31 cellular contexts compared by ENCODE assay signal in genomic region chr4:107541511-107541910, GRCh38.
"Had no signal": no experiment of that assay in that cellular context is flagged by ENCODE, and none has a peak within 500 bp of the region (broad histone marks: within the 10 kb centered on the region; RNA-seq: fewer than 3 reads in every experiment).

No MANE protein-coding gene starts in this region.

- H3K4me1 Mint-ChIP-seq: activated CD4-positive, alpha-beta T cell treated with anti-CD3 and anti-CD28 coated beads for 36 hours; activated CD4-positive, alpha-beta T cell treated with anti-CD3 and anti-CD28 coated beads, Interleukin-2, amount 10 ng/mL, durations not matched to agents 24 days and 14 days; activated CD8-positive, alpha-beta memory T cell treated with anti-CD3 and anti-CD28 coated beads, Interleukin-2, amount 10 ng/mL, durations not matched to agents 7 days and 5 days; activated naive CD4-positive, alpha-beta T cell treated with anti-CD3 and anti-CD28 coated beads, Interleukin-2, amount 50 U/mL, for 24 hours; activated naive CD8-positive, alpha-beta T cell treated with anti-CD3 and anti-CD28 coated beads for 36 hours; activated naive CD8-positive, alpha-beta T cell treated with anti-CD3 and anti-CD28 coated beads, Interleukin-2, amount 50 U/mL, for 24 hours; brain; central memory CD8-positive, alpha-beta T cell had no signal

- H3K4me3 Mint-ChIP-seq: activated CD4-positive, alpha-beta memory T cell treated with anti-CD3 and anti-CD28 coated beads for 36 hours; activated CD4-positive, alpha-beta T cell treated with anti-CD3 and anti-CD28 coated beads for 36 hours; activated CD4-positive, alpha-beta T cell treated with anti-CD3 and anti-CD28 coated beads, Interleukin-2, amount 10 ng/mL, durations not matched to agents 24 days and 14 days; activated CD8-positive, alpha-beta memory T cell treated with anti-CD3 and anti-CD28 coated beads, Interleukin-2, amount 10 ng/mL, durations not matched to agents 7 days and 5 days; activated CD8-positive, alpha-beta T cell treated with anti-CD3 and anti-CD28 coated beads, Interleukin-2, amount 10 ng/mL, durations not matched to agents 7 days and 5 days; activated naive CD4-positive, alpha-beta T cell treated with anti-CD3 and anti-CD28 coated beads for 36 hours; activated naive CD4-positive, alpha-beta T cell treated with anti-CD3 and anti-CD28 coated beads, Interleukin-2, amount 50 U/mL, for 24 hours; activated naive CD8-positive, alpha-beta T cell treated with anti-CD3 and anti-CD28 coated beads for 36 hours; activated naive CD8-positive, alpha-beta T cell treated with anti-CD3 and anti-CD28 coated beads, Interleukin-2, amount 50 U/mL, for 24 hours; activated T-helper 1 cell treated with anti-CD3 and anti-CD28 coated beads, Interleukin-12 subunit alpha, Interleukin-12 subunit beta, Interleukin-2, Interleukin-4 antibody, amounts not matched to agents 30 ng/mL and 10 ng/mL and 1 ng/mL, durations not matched to agents 14 hours and 24 hours and 36 hours; brain; central memory CD8-positive, alpha-beta T cell; dendritic cell treated with granulocyte-macrophage colony-stimulating factor and Interleukin-4, amounts not matched to agents 40 ng/mL and 50 ng/mL, for 4 days; endodermal cell had no signal

- H3K4me1 ChIP-seq: adrenal gland, ascending aorta, breast epithelium had no signal

- FAIRE-seq: frontal cortex had no signal

- H3K27me3 ChIP-seq: adrenal gland, ascending aorta, breast epithelium, dorsolateral prefrontal cortex had no signal

- H3K27ac Mint-ChIP-seq: activated CD4-positive, alpha-beta memory T cell treated with anti-CD3 and anti-CD28 coated beads for 36 hours; activated CD4-positive, alpha-beta T cell treated with anti-CD3 and anti-CD28 coated beads for 36 hours; activated CD4-positive, alpha-beta T cell treated with anti-CD3 and anti-CD28 coated beads, Interleukin-2, amount 10 ng/mL, durations not matched to agents 24 days and 14 days; activated CD8-positive, alpha-beta memory T cell treated with anti-CD3 and anti-CD28 coated beads, Interleukin-2, amount 10 ng/mL, durations not matched to agents 7 days and 5 days; activated CD8-positive, alpha-beta T cell treated with anti-CD3 and anti-CD28 coated beads, Interleukin-2, amount 10 ng/mL, durations not matched to agents 7 days and 5 days; activated naive CD4-positive, alpha-beta T cell treated with anti-CD3 and anti-CD28 coated beads for 36 hours; activated naive CD4-positive, alpha-beta T cell treated with anti-CD3 and anti-CD28 coated beads, Interleukin-2, amount 50 U/mL, for 24 hours; activated naive CD8-positive, alpha-beta T cell treated with anti-CD3 and anti-CD28 coated beads for 36 hours; activated naive CD8-positive, alpha-beta T cell treated with anti-CD3 and anti-CD28 coated beads, Interleukin-2, amount 50 U/mL, for 24 hours; activated T-helper 1 cell treated with anti-CD3 and anti-CD28 coated beads, Interleukin-12 subunit alpha, Interleukin-12 subunit beta, Interleukin-2, Interleukin-4 antibody, amounts not matched to agents 30 ng/mL and 10 ng/mL and 1 ng/mL, durations not matched to agents 14 hours and 24 hours and 36 hours; activated T-helper 2 cell treated with anti-CD3 and anti-CD28 coated beads, Interferon-gamma antibody, Interleukin-2, Interleukin-4, amounts not matched to agents 10 μg/mL and 5 μg/mL and 100 μg/mL, durations not matched to agents 14 hours and 24 hours and 36 hours; brain; dendritic cell treated with granulocyte-macrophage colony-stimulating factor and Interleukin-4, amounts not matched to agents 40 ng/mL and 50 ng/mL, for 4 days; endodermal cell had no signal

- H3K27me3 Mint-ChIP-seq: activated CD4-positive, alpha-beta memory T cell treated with anti-CD3 and anti-CD28 coated beads for 36 hours; brain; central memory CD8-positive, alpha-beta T cell; dendritic cell treated with granulocyte-macrophage colony-stimulating factor and Interleukin-4, amounts not matched to agents 40 ng/mL and 50 ng/mL, for 4 days had no signal

- H3K9me3 Mint-ChIP-seq: activated CD4-positive, alpha-beta memory T cell treated with anti-CD3 and anti-CD28 coated beads for 36 hours; activated CD4-positive, alpha-beta T cell treated with anti-CD3 and anti-CD28 coated beads, Interleukin-2, amount 10 ng/mL, durations not matched to agents 24 days and 14 days; activated naive CD4-positive, alpha-beta T cell treated with anti-CD3 and anti-CD28 coated beads for 36 hours; activated naive CD4-positive, alpha-beta T cell treated with anti-CD3 and anti-CD28 coated beads, Interleukin-2, amount 50 U/mL, for 24 hours; activated naive CD8-positive, alpha-beta T cell treated with anti-CD3 and anti-CD28 coated beads for 36 hours; activated naive CD8-positive, alpha-beta T cell treated with anti-CD3 and anti-CD28 coated beads, Interleukin-2, amount 50 U/mL, for 24 hours; activated T-helper 1 cell treated with anti-CD3 and anti-CD28 coated beads, Interleukin-12 subunit alpha, Interleukin-12 subunit beta, Interleukin-2, Interleukin-4 antibody, amounts not matched to agents 30 ng/mL and 10 ng/mL and 1 ng/mL, durations not matched to agents 14 hours and 24 hours and 36 hours; activated T-helper 2 cell treated with anti-CD3 and anti-CD28 coated beads, Interferon-gamma antibody, Interleukin-2, Interleukin-4, amounts not matched to agents 10 μg/mL and 5 μg/mL and 100 μg/mL, durations not matched to agents 14 hours and 24 hours and 36 hours; central memory CD8-positive, alpha-beta T cell; dendritic cell treated with granulocyte-macrophage colony-stimulating factor and Interleukin-4, amounts not matched to agents 40 ng/mL and 50 ng/mL, for 4 days; endodermal cell had no signal

- DNase-seq: activated CD4-positive, alpha-beta memory T cell treated with anti-CD3 and anti-CD28 coated beads for 36 hours; activated CD4-positive, alpha-beta T cell treated with anti-CD3 and anti-CD28 coated beads for 36 hours; activated CD4-positive, alpha-beta T cell treated with anti-CD3 and anti-CD28 coated beads, Interleukin-2, amount 10 ng/mL, durations not matched to agents 24 days and 14 days; activated CD4-positive, CD25-positive, alpha-beta regulatory T cell; activated CD4-positive, CD25-positive, alpha-beta regulatory T cell treated with anti-CD3 and anti-CD28 coated beads, Interleukin-2, amount 50 U/mL, for 72 hours; activated CD8-positive, alpha-beta memory T cell treated with anti-CD3 and anti-CD28 coated beads, Interleukin-2, amount 10 ng/mL, durations not matched to agents 7 days and 5 days; activated CD8-positive, alpha-beta memory T cell treated with anti-CD3 and anti-CD28 coated beads, Interleukin-2, amount 50 U/mL, for 4 hours; activated CD8-positive, alpha-beta T cell treated with anti-CD3 and anti-CD28 coated beads, Interleukin-2, amount 10 ng/mL, durations not matched to agents 7 days and 5 days; activated effector memory CD4-positive, alpha-beta T cell treated with anti-CD3 and anti-CD28 coated beads, Interleukin-2, amount 50 U/mL, for 16 hours; activated naive CD4-positive, alpha-beta T cell treated with anti-CD3 and anti-CD28 coated beads for 36 hours; activated naive CD8-positive, alpha-beta T cell treated with anti-CD3 and anti-CD28 coated beads for 36 hours; activated naive CD8-positive, alpha-beta T cell treated with anti-CD3 and anti-CD28 coated beads, Interleukin-2, amount 50 U/mL, for 24 hours; activated T-cell treated with anti-CD3 and anti-CD28 coated beads, Interleukin-2, amount 50 U/mL, for 1 hour; activated T-cell treated with anti-CD3 and anti-CD28 coated beads, Interleukin-2, amount 50 U/mL, for 48 hours; adrenal gland; dorsolateral prefrontal cortex; effector memory CD4-positive, alpha-beta T cell; endodermal cell; foreskin fibroblast; T-helper 1 cell; T-helper 2 cell had no signal

- H3K36me3 ChIP-seq: adrenal gland, ascending aorta, breast epithelium had no signal

- H3K9me3 ChIP-seq: adrenal gland, ascending aorta, breast epithelium had no signal

- H3K4me3 ChIP-seq: adrenal gland, ascending aorta, breast epithelium, coronary artery, dorsolateral prefrontal cortex had no signal

- H3K27ac ChIP-seq: adrenal gland, ascending aorta, breast epithelium, coronary artery, dorsolateral prefrontal cortex had no signal

- H3K36me3 Mint-ChIP-seq: activated CD4-positive, alpha-beta memory T cell treated with anti-CD3 and anti-CD28 coated beads for 36 hours; activated CD8-positive, alpha-beta memory T cell treated with anti-CD3 and anti-CD28 coated beads, Interleukin-2, amount 10 ng/mL, durations not matched to agents 7 days and 5 days; activated naive CD4-positive, alpha-beta T cell treated with anti-CD3 and anti-CD28 coated beads, Interleukin-2, amount 50 U/mL, for 24 hours; activated naive CD8-positive, alpha-beta T cell treated with anti-CD3 and anti-CD28 coated beads for 36 hours; brain had no signal
